10 cellular contexts compared by ENCODE assay signal in the genomic region with DNA sequence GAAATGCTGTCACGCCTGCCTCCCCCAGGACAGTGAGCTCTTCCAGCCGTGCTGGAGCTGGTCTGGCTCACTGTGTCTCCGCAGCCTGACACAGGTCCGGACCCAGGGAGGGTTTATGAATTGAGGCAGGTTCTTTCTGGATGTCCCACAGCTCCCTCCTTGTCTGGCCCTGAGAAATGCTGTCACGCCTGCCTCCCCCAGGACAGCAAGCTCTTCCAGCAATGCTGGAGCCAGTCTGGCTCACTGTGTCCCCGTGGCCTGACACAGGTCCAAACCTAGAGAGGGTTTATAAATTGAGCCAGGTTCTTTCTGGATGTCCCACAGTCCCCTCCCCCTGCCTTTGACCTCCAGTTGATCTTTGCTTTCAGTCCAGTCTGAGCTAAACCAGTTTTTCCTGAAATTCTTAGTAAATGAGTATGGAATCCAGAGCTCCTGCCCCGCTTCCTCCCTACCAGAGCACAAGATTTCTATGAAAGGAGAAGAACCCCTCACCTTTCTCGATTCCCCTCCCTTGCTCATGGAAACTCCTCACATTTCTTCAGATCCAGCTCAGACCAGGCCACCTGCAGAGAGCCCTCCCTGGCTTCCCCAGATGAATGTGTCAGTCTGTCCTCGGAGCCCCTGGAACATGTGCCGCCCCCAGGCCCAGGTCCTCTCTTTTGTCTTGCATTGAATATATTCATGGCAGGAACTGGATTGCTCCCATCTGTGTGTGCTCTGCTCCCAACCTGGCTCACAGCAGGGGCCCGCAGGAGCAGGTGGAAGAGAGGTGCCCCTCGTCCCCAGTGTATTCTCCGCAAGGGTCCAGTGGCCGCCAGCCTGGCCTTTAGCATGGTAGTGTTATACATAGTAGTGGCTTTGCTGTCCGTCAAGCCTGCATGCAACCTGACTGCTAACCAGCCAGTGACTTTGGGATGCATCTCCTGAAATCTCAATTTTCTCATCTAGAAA.
DNase-seq lines count a peak whose midpoint lies in the region; ATAC-seq and TF ChIP-seq lines count a peak whose summit lies in the region.
"Had no signal": no experiment of that assay in that cellular context is flagged by ENCODE, and none has a peak within 500 bp of the region (broad histone marks: within the 10 kb centered on the region; RNA-seq: fewer than 3 reads in every experiment).

No MANE protein-coding gene starts in this region.

- POLR2A ChIA-PET in MCF 10A (lab: Yijun Ruan, JAX), result no interaction called here

- H3K4me1 ChIP-seq in esophagus (ENCODE audit: control insufficient read depth in 2 of 2, insufficient read depth in 2 of 2, low read length in 1 of 2), result peaks cover 10 to 36% of the 10 kb centered on the region in 2 donors
- peaks cover 13% of the 10 kb centered on the region for H3K4me1 ChIP-seq in lower lobe of right lung
- H3K4me1 ChIP-seq in uterus, result no peaks in the 10 kb centered on the region

- H3K4me1 Mint-ChIP-seq in MCF 10A (ENCODE audit: insufficient read depth, unreplicated experiment), result peaks cover 20% of the 10 kb centered on the region
- no peaks in the 10 kb centered on the region for H3K4me1 Mint-ChIP-seq in activated T-cell treated with anti-CD3 and anti-CD28 coated beads, Interleukin-2, amount 50 U/mL, for 24 hours (ENCODE audit: low read depth)

- H3K27ac Mint-ChIP-seq in MCF 10A (ENCODE audit: low read depth, unreplicated experiment), result no peak overlapping the region
- no peak overlapping the region for H3K27ac Mint-ChIP-seq in activated T-cell treated with anti-CD3 and anti-CD28 coated beads, Interleukin-2, amount 50 U/mL, for 24 hours

- no peaks in the 10 kb centered on the region for H3K9me3 Mint-ChIP-seq in MCF 10A (ENCODE audit: unreplicated experiment)
- no peaks in the 10 kb centered on the region for H3K9me3 Mint-ChIP-seq in activated T-cell treated with anti-CD3 and anti-CD28 coated beads, Interleukin-2, amount 50 U/mL, for 24 hours

- no peaks in the 10 kb centered on the region for H3K27me3 ChIP-seq in esophagus (ENCODE audit: control insufficient read depth in 1 of 2, insufficient read depth in 2 of 2, low read length in 2 of 2)
- no peaks in the 10 kb centered on the region for H3K27me3 ChIP-seq in lower lobe of right lung (ENCODE audit: low read depth)
- no peaks in the 10 kb centered on the region for H3K27me3 ChIP-seq in uterus

- TF ChIP-seq POLR2A in uterus (IDR thresholded peaks at IDR 0.05), result no peak

- ATAC-seq in lower lobe of right lung, result peak; percentile 57 to 67
- no peak for ATAC-seq in HG02642 (IDR thresholded peaks at IDR 0.05; ENCODE audit: poor library complexity, unreplicated experiment)

- intact Hi-C loops in MCF 10A (cut with micrococcal nuclease), result no loop called here
- intact Hi-C loops in lower lobe of right lung (cut with DNase I), result no loop called here
- intact Hi-C loops in uterus (cut with DNase I; ENCODE audit: low total_unique reads), result no loop called here

- no peaks in the 10 kb centered on the region for H3K36me3 Mint-ChIP-seq in MCF 10A (ENCODE audit: insufficient read depth, unreplicated experiment)
- no peaks in the 10 kb centered on the region for H3K36me3 Mint-ChIP-seq in activated T-cell treated with anti-CD3 and anti-CD28 coated beads, Interleukin-2, amount 50 U/mL, for 24 hours (ENCODE audit: low read depth)

- H3K27ac ChIP-seq in esophagus (ENCODE audit: low read depth in 2 of 2, low read length in 1 of 2) (peak overlapping the region; percentile 46 to 63), lower lobe of right lung (no peak overlapping the region), uterus (peak overlapping the region; percentile 3 to 17)
- H3K27ac ChIP-seq: WERI-Rb-1 had no signal

- H3K36me3 ChIP-seq in esophagus (ENCODE audit: control insufficient read depth in 2 of 2, insufficient read depth in 2 of 2, low read length in 1 of 2) (no peaks in the 10 kb centered on the region), lower lobe of right lung (no peaks in the 10 kb centered on the region), uterus (no peaks in the 10 kb centered on the region)
- H3K36me3 ChIP-seq: WERI-Rb-1 had no signal

- H3K9me3 ChIP-seq in esophagus (ENCODE audit: control insufficient read depth in 2 of 2, insufficient read depth in 1 of 2, low read depth in 1 of 2, low read length in 1 of 2) (no peaks in the 10 kb centered on the region), lower lobe of right lung (no peaks in the 10 kb centered on the region), uterus (no peaks in the 10 kb centered on the region)

- H3K4me3 Mint-ChIP-seq in MCF 10A (ENCODE audit: unreplicated experiment), result no peak overlapping the region
- H3K4me3 Mint-ChIP-seq in activated T-cell treated with anti-CD3 and anti-CD28 coated beads, Interleukin-2, amount 50 U/mL, for 24 hours, result no peak overlapping the region

- no peaks in the 10 kb centered on the region for H3K27me3 Mint-ChIP-seq in MCF 10A (ENCODE audit: insufficient read depth, unreplicated experiment)
- peaks cover 15% of the 10 kb centered on the region for H3K27me3 Mint-ChIP-seq in activated T-cell treated with anti-CD3 and anti-CD28 coated beads, Interleukin-2, amount 50 U/mL, for 24 hours

- peak; percentile 48 to 91 for DNase-seq in T47D (ENCODE audit: low read depth in 1 of 2, low spot score in 1 of 2)
- no peak for DNase-seq in MCF 10A (ENCODE audit: unreplicated experiment)
- no peak for DNase-seq in lower lobe of right lung
- DNase-seq in uterus, result peak in 1 of 2 donors; percentile 43
- no peak for DNase-seq in kidney glomerular epithelial cell (lab: John Stamatoyannopoulos, UW)
- DNase-seq in activated T-cell treated with anti-CD3 and anti-CD28 coated beads, Interleukin-2, amount 50 U/mL, for 24 hours, result no peak
- DNase-seq: activated effector memory CD4-positive, alpha-beta T cell treated with Interleukin-2 at 50 U/mL for 16 hours; WERI-Rb-1 had no signal

- in situ Hi-C loops in T47D (cut with HindIII; ENCODE audit: low pct_unique_long_range_greater_than_20kb, low sequenced_read_pairs), result no loop called here

- CTCF ChIA-PET in MCF 10A (lab: Yijun Ruan, JAX), result interaction anchor here (0.7 kb wide), 1 partner anchor 184 kb away, joined by 3 read pairs; no protein-coding TSS in a partner anchor

- WGBS in esophagus, 2 donors, result 63 to 70% methylated on average over 15 of the region's 15 CpGs

- TF ChIP-seq CTCF in MCF 10A (IDR thresholded peaks at IDR 0.05; ENCODE audit: unreplicated experiment), result no peak
- TF ChIP-seq CTCF in lower lobe of right lung (IDR thresholded peaks at IDR 0.05), result no peak
- TF ChIP-seq CTCF in uterus (IDR thresholded peaks at IDR 0.05), result no peak

- no peak overlapping the region for H3K4me3 ChIP-seq in esophagus (ENCODE audit: low read depth in 1 of 2, low read length in 2 of 2)
- H3K4me3 ChIP-seq in lower lobe of right lung, result no peak overlapping the region
- no peak overlapping the region for H3K4me3 ChIP-seq in uterus

- BruUV-seq in MCF 10A (replicated peaks; lab: Mats Ljungman, UMichigan), result no TSS peak

Comparison
In these comparisons a context has a peak if more than half of its experiments do, and no peak if none do; other contexts are left out.
1. DNase-seq: peak in T47D (2 of 2); none in MCF 10A (single experiment), lower lobe of right lung (single experiment), kidney glomerular epithelial cell (single experiment) and activated T-cell treated with anti-CD3 and anti-CD28 coated beads, Interleukin-2, amount 50 U/mL, for 24 hours (single experiment).